7 cellular contexts compared by ENCODE assay signal in the genomic region with DNA sequence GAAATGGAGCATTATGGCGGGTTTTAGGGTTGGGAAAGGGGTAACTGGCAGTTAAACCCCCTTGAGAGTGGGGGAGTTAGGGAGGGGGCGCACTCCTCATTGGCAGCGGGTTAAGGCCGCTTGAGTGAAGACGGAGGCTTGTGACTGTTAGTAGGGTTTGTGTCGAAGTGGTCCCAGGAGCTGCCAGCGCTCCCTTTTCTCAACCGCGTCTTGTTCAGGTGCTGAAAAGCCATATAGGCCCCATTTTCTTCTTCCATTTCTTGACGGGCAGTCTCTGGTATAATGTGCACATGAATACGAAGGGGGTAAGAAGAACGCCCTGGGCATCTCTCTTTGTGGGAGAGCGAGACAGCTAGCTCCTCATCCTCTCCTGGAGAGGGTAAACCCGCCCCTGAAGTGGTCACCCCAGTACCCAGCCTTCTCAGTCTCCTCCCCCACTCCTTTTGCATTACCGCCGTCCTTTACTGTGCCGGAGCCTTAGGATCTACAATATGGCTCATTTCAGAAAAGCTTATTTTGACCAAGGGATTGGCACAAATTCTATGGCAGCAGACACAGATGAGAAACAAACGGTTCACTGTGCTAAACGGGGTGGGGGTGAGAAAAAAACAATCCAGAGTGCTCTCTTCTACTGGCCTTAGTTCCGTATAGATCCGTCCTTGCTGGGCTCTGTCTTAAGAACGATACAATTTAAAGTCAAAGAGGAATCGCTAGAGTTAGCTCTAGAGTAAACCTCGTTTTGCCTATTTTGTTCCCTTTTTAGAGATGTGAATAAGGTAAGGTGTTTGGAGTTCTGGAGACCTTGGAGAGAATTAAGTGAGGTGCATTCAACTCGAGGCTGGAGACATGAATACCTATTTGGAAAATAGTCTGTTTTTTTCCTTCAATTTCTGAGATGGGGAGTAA. TPM values are rescaled to one million over a fixed set of nuclear protein-coding genes. Genes with fewer than 3 reads are reported as not detected.
DNase-seq lines count a peak whose midpoint lies in the region; ATAC-seq and TF ChIP-seq lines count a peak whose summit lies in the region.

No MANE protein-coding gene starts in this region.

- no peaks in the 10 kb centered on the region for H3K36me3 ChIP-seq in liver (ENCODE audit: control insufficient read depth in 4 of 4, insufficient read depth in 3 of 4, low read depth in 1 of 4, low read length in 3 of 4)

- under 1% methylated on average over 25 of the region's 25 CpGs for WGBS in liver

- peaks cover 4 to 41% (median 41%) of the 10 kb centered on the region in 4 donors for H3K4me1 ChIP-seq in liver (ENCODE audit: control insufficient read depth in 4 of 4, insufficient read depth in 4 of 4, low read length in 3 of 4)

- peak; percentile 48 for DNase-seq in GM13977 (ENCODE audit: low spot score)
- peak; percentile 74 for DNase-seq in NCI-H1105 treated with DMSO at 0.1 percent for 48 hours (lab: John Stamatoyannopoulos, UW)
- peak; percentile 20 to 25 for DNase-seq in activated CD4-positive, alpha-beta T cell treated with anti-CD3 and anti-CD28 coated beads for 24 hours (ENCODE audit: low read depth in 2 of 2)
- DNase-seq in coronary artery (ENCODE audit: low spot score), result peak; percentile 79
- peak; percentile 30 to 44 for DNase-seq in stimulated activated CD4-positive, alpha-beta T cell treated with anti-CD3 and anti-CD28 coated beads, Interleukin-4, amount 100 ng/mL, for 4 hours

- TF ChIP-seq CTCF in GM13977 (IDR thresholded peaks at IDR 0.05; ENCODE audit: extremely low read depth, insufficient read depth, missing control alignments) (no peak), coronary artery (IDR thresholded peaks at IDR 0.05) (no peak), liver (IDR thresholded peaks at IDR 0.05; ENCODE audit: low read depth, low read length, missing input control) (no peak)

- no peaks in the 10 kb centered on the region for H3K27me3 ChIP-seq in liver (ENCODE audit: control insufficient read depth in 4 of 4, insufficient read depth in 4 of 4, low read length in 3 of 4)

- no peak for ATAC-seq in GM18873 (IDR thresholded peaks at IDR 0.05; ENCODE audit: low FRiP score, unreplicated experiment)

- H3K27ac ChIP-seq in coronary artery (peak overlapping the region; percentile 99 to 100), liver (ENCODE audit: low read depth in 1 of 2, low read length in 2 of 2) (peak overlapping the region; percentile 99 to 100)

- in situ Hi-C loops in GM13977 (cut with MboI; ENCODE audit: low pct_unique_long_range_greater_than_20kb, low sequenced_read_pairs, unreplicated experiment), result no loop called here

- H3K4me3 ChIP-seq in coronary artery, result peak overlapping the region; percentile 94
- H3K4me3 ChIP-seq in liver (ENCODE audit: low read depth in 1 of 3, low read length in 3 of 3), result peak overlapping the region; percentile 83 to 90 (median 83)

- TF ChIP-seq RAD21 in liver (IDR thresholded peaks at IDR 0.05), result no peak

- no peaks in the 10 kb centered on the region for H3K9me3 ChIP-seq in liver (ENCODE audit: control insufficient read depth in 4 of 4, low read length in 3 of 4)

- H3K9ac ChIP-seq in liver (ENCODE audit: low read depth in 1 of 2, low read length in 2 of 2), result peak overlapping the region; percentile 95 to 97

TF ChIP-seq in liver, 16 proteins besides CTCF, POLR2A, EP300 and RAD21:
- TF ChIP-seq JUND (IDR thresholded peaks at IDR 0.05), result no peak
- TF ChIP-seq YY1 (IDR thresholded peaks at IDR 0.05), result no peak
- TF ChIP-seq, protein P1, sequence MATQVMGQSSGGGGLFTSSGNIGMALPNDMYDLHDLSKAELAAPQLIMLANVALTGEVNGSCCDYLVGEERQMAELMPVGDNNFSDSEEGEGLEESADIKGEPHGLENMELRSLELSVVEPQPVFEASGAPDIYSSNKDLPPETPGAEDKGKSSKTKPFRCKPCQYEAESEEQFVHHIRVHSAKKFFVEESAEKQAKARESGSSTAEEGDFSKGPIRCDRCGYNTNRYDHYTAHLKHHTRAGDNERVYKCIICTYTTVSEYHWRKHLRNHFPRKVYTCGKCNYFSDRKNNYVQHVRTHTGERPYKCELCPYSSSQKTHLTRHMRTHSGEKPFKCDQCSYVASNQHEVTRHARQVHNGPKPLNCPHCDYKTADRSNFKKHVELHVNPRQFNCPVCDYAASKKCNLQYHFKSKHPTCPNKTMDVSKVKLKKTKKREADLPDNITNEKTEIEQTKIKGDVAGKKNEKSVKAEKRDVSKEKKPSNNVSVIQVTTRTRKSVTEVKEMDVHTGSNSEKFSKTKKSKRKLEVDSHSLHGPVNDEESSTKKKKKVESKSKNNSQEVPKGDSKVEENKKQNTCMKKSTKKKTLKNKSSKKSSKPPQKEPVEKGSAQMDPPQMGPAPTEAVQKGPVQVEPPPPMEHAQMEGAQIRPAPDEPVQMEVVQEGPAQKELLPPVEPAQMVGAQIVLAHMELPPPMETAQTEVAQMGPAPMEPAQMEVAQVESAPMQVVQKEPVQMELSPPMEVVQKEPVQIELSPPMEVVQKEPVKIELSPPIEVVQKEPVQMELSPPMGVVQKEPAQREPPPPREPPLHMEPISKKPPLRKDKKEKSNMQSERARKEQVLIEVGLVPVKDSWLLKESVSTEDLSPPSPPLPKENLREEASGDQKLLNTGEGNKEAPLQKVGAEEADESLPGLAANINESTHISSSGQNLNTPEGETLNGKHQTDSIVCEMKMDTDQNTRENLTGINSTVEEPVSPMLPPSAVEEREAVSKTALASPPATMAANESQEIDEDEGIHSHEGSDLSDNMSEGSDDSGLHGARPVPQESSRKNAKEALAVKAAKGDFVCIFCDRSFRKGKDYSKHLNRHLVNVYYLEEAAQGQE (IDR thresholded peaks at IDR 0.05), result peak; percentile 18

RNA-seq across cellular contexts. Expression of a gene that starts 1.0 kb away (rescaled TPM):
- total RNA-seq in liver, result 10 to 100 TPM; 52.4 to 55.6 TPM
- polyA plus RNA-seq in liver, result 10 to 100 TPM in 1 of 2 donors, 1 to 10 TPM in 1; 7.1 to 32.5 TPM

Comparison
In these comparisons a context has a peak if more than half of its experiments do, and no peak if none do; other contexts are left out.
1. DNase-seq: peak in every context shown above with its lines; median percentile 79 in coronary artery; 74 in NCI-H1105 treated with DMSO at 0.1 percent for 48 hours; 48 in GM13977; 37 in stimulated activated CD4-positive, alpha-beta T cell treated with anti-CD3 and anti-CD28 coated beads, Interleukin-4, amount 100 ng/mL, for 4 hours; 22 in activated CD4-positive, alpha-beta T cell treated with anti-CD3 and anti-CD28 coated beads for 24 hours.